ENCODE assay signal across 15 cellular contexts in genomic region chr9:80679920-80680319, GRCh38.
A peak's percentile ranks its signal among the peaks of the same experiment; 100 is the strongest.
DNase-seq lines count a peak whose midpoint lies in the region; ATAC-seq and TF ChIP-seq lines count a peak whose summit lies in the region.
"Had no signal": no experiment of that assay in that cellular context is flagged by ENCODE, and none has a peak within 500 bp of the region (broad histone marks: within the 10 kb centered on the region; RNA-seq: fewer than 3 reads in every experiment).

No MANE protein-coding gene starts in this region.

- H4K12ac ChIP-seq in trophoblast cell (ENCODE audit: low read depth, low read length), result no peak overlapping the region

- no peak overlapping the region for H3K23ac ChIP-seq in trophoblast cell (ENCODE audit: low read length)

- no peak overlapping the region for H2AFZ ChIP-seq in trophoblast cell (ENCODE audit: insufficient read depth, low read length, poor library complexity)

- H4K8ac ChIP-seq in trophoblast cell (ENCODE audit: low read depth, low read length), result no peak overlapping the region

- TF ChIP-seq CTCF in epithelial cell of esophagus (IDR thresholded peaks at IDR 0.05; ENCODE audit: insufficient read depth, low read depth, low read length, missing control alignments) (no peak), Peyer's patch (IDR thresholded peaks at IDR 0.05) (no peak)

- no peak overlapping the region for H4K91ac ChIP-seq in trophoblast cell (ENCODE audit: low read depth, low read length)

- DNase-seq in amniotic epithelial cell (ENCODE audit: low read depth) (peak; percentile 19), epithelial cell of esophagus (ENCODE audit: low read depth) (peak; percentile 10), trophoblast cell (peak in 1 of 2 donors; percentile 55), Peyer's patch (no peak), NCI-H146 treated with DMSO at 0.1 percent for 48 hours (lab: John Stamatoyannopoulos, UW; ENCODE audit: unreplicated experiment) (no peak)
- DNase-seq: CD4-positive, alpha-beta memory T cell; DMS153; DMS79; GDM1; GOT3; H7; HFFc6 had no signal

- peaks cover 6% of the 10 kb centered on the region for H3K79me1 ChIP-seq in trophoblast cell (ENCODE audit: low read length)

- no peaks in the 10 kb centered on the region for H3K27me3 ChIP-seq in trophoblast cell (ENCODE audit: insufficient read depth, low read length)
- H3K27me3 ChIP-seq in Peyer's patch, result no peaks in the 10 kb centered on the region
- H3K27me3 ChIP-seq: BLaER1 had no signal

- H3K18ac ChIP-seq in trophoblast cell (ENCODE audit: low read length), result no peak overlapping the region

- no peak overlapping the region for H2BK12ac ChIP-seq in trophoblast cell (ENCODE audit: low read length)

- H3K36me3 ChIP-seq in trophoblast cell (ENCODE audit: control insufficient read depth in 1 of 2, insufficient read depth in 2 of 2, low read length in 2 of 2) (no peaks in the 10 kb centered on the region), Peyer's patch (no peaks in the 10 kb centered on the region)
- H3K36me3 ChIP-seq: BLaER1 had no signal

- H3K4me1 ChIP-seq in trophoblast cell (ENCODE audit: control insufficient read depth in 1 of 2, insufficient read depth in 2 of 2, low read length in 2 of 2) (peaks cover 0 to 2% of the 10 kb centered on the region in 2 experiments), Peyer's patch (no peaks in the 10 kb centered on the region)
- H3K4me1 ChIP-seq: BLaER1 had no signal

- no peaks in the 10 kb centered on the region for H3K79me2 ChIP-seq in trophoblast cell (ENCODE audit: control insufficient read depth, insufficient read depth, low read length, poor library complexity)

- no peak overlapping the region for H2BK5ac ChIP-seq in trophoblast cell (ENCODE audit: low read depth, low read length, poor library complexity)

- H3K9me3 ChIP-seq in trophoblast cell (ENCODE audit: insufficient read depth, low read depth, low read length) (no peaks in the 10 kb centered on the region), Peyer's patch (no peaks in the 10 kb centered on the region)
- H3K9me3 ChIP-seq: BLaER1 had no signal

- no peak overlapping the region for H3K4ac ChIP-seq in trophoblast cell (ENCODE audit: low read depth, low read length)

- H3K4me3 ChIP-seq in epithelial cell of esophagus (ENCODE audit: low read length), result no peak overlapping the region
- H3K4me3 ChIP-seq in trophoblast cell (ENCODE audit: low read depth, low read length), result no peak overlapping the region
- H3K4me3 ChIP-seq in Peyer's patch, result no peak overlapping the region
- H3K4me3 ChIP-seq: BLaER1 had no signal

- no peak overlapping the region for H3K4me2 ChIP-seq in trophoblast cell (ENCODE audit: low read length)
- H3K4me2 ChIP-seq: BLaER1 had no signal

- no peak for TF ChIP-seq POLR2A in Peyer's patch (IDR thresholded peaks at IDR 0.05)

- no peak overlapping the region for H3K9ac ChIP-seq in trophoblast cell (ENCODE audit: low read length)
- H3K9ac ChIP-seq: BLaER1 had no signal

- no peak overlapping the region for H2AK5ac ChIP-seq in trophoblast cell (ENCODE audit: low read length)

- H3K14ac ChIP-seq in trophoblast cell (ENCODE audit: low read length), result no peak overlapping the region

- H3K27ac ChIP-seq in trophoblast cell (ENCODE audit: low read depth, low read length), result peak overlapping the region; percentile 94
- no peak overlapping the region for H3K27ac ChIP-seq in Peyer's patch
- H3K27ac ChIP-seq: BLaER1 had no signal

- no peak overlapping the region for H2BK120ac ChIP-seq in trophoblast cell (ENCODE audit: insufficient read depth, low read length, poor library complexity)

- ATAC-seq in HG02852 (IDR thresholded peaks at IDR 0.05; ENCODE audit: unreplicated experiment), result no peak
- ATAC-seq: HCT116 had no signal

Comparison
In these comparisons a context has a peak if more than half of its experiments do, and no peak if none do; other contexts are left out.
1. DNase-seq: peak in amniotic epithelial cell (single experiment) and epithelial cell of esophagus (single experiment); none in Peyer's patch (0 of 3) and NCI-H146 treated with DMSO at 0.1 percent for 48 hours (single experiment).